Comparison of ENCODE assay signal across 22 cellular contexts in genomic region chr22:25624486-25624885, GRCh38.
"Had no signal": no experiment of that assay in that cellular context is flagged by ENCODE, and none has a peak within 500 bp of the region (broad histone marks: within the 10 kb centered on the region; RNA-seq: fewer than 3 reads in every experiment).

No MANE protein-coding gene starts in this region.

- H3K27ac Mint-ChIP-seq: activated naive CD8-positive, alpha-beta T cell treated with anti-CD3 and anti-CD28 coated beads, Interleukin-2, amount 50 U/mL, for 24 hours; dendritic cell treated with granulocyte-macrophage colony-stimulating factor and Interleukin-4, amounts not matched to agents 40 ng/mL and 50 ng/mL, for 4 days; natural killer cell treated with Interleukin-12 subunit alpha and Interleukin-12 subunit beta and Interleukin-15 and Interleukin-18, amount 100 ng/mL, for 72 hours; WTC11 had no signal

- ATAC-seq: activated naive CD8-positive, alpha-beta T cell treated with anti-CD3 and anti-CD28 coated beads, Interleukin-2, amount 50 U/mL, for 24 hours; body of pancreas; heart right ventricle; left colon; natural killer cell treated with Interleukin-12 subunit alpha and Interleukin-12 subunit beta and Interleukin-15 and Interleukin-18, amount 100 ng/mL, for 72 hours; pancreas; psoas muscle; stimulated activated naive CD8-positive, alpha-beta T cell treated with anti-CD3 and anti-CD28 coated beads, Interleukin-15, Interleukin-2, amounts not matched to agents 100 U/mL and 50 U/mL, for 24 hours; WTC11 had no signal

- DNase-seq: activated CD4-positive, alpha-beta T cell treated with anti-CD3 and anti-CD28 coated beads, Interleukin-2, amount 50 U/mL, for 1 hour; activated naive CD4-positive, alpha-beta T cell treated with Interleukin-2 at 50 U/mL for 16 hours; activated naive CD8-positive, alpha-beta T cell treated with anti-CD3 and anti-CD28 coated beads, Interleukin-2, amount 50 U/mL, for 24 hours; anterior cingulate cortex; body of pancreas; effector CD4-positive, alpha-beta T cell; erythroblast; foreskin fibroblast; heart right ventricle; left colon; pancreas; psoas muscle; stimulated activated CD4-positive, alpha-beta T cell treated with anti-CD3 and anti-CD28 coated beads, Interleukin-4, amount 100 ng/mL, for 24 hours; stimulated activated naive CD8-positive, alpha-beta T cell treated with anti-CD3 and anti-CD28 coated beads, Interleukin-15, Interleukin-2, amounts not matched to agents 100 U/mL and 50 U/mL, for 24 hours; T-helper 9 cell had no signal

- H3K9me3 ChIP-seq: body of pancreas, heart right ventricle, pancreas, psoas muscle, right atrium auricular region, upper lobe of left lung had no signal

- H3K27me3 Mint-ChIP-seq: dendritic cell treated with granulocyte-macrophage colony-stimulating factor and Interleukin-4, amounts not matched to agents 40 ng/mL and 50 ng/mL, for 4 days; memory B cell had no signal

- H3K36me3 Mint-ChIP-seq: natural killer cell treated with Interleukin-12 subunit alpha and Interleukin-12 subunit beta and Interleukin-15 and Interleukin-18, amount 100 ng/mL, for 72 hours; WTC11 had no signal

- H3K4me3 Mint-ChIP-seq: activated naive CD8-positive, alpha-beta T cell treated with anti-CD3 and anti-CD28 coated beads, Interleukin-2, amount 50 U/mL, for 24 hours; dendritic cell treated with granulocyte-macrophage colony-stimulating factor and Interleukin-4, amounts not matched to agents 40 ng/mL and 50 ng/mL, for 4 days; memory B cell; natural killer cell treated with Interleukin-12 subunit alpha and Interleukin-12 subunit beta and Interleukin-15 and Interleukin-18, amount 100 ng/mL, for 72 hours; WTC11 had no signal

- H3K9me3 Mint-ChIP-seq: activated naive CD8-positive, alpha-beta T cell treated with anti-CD3 and anti-CD28 coated beads, Interleukin-2, amount 50 U/mL, for 24 hours; dendritic cell treated with granulocyte-macrophage colony-stimulating factor and Interleukin-4, amounts not matched to agents 40 ng/mL and 50 ng/mL, for 4 days; memory B cell; natural killer cell treated with Interleukin-12 subunit alpha and Interleukin-12 subunit beta and Interleukin-15 and Interleukin-18, amount 100 ng/mL, for 72 hours; WTC11 had no signal

- H3K27ac ChIP-seq: body of pancreas, cardiac muscle cell, heart right ventricle, pancreas, psoas muscle, right atrium auricular region, upper lobe of left lung had no signal

- H3K36me3 ChIP-seq: cardiac muscle cell, heart right ventricle, pancreas, right atrium auricular region, upper lobe of left lung had no signal
